Comparison of ENCODE assay signal across 14 cellular contexts in genomic region chr9:126001581-126002225, GRCh38.
A peak's percentile ranks its signal among the peaks of the same experiment; 100 is the strongest.
DNase-seq lines count a peak whose midpoint lies in the region; TF ChIP-seq lines count a peak whose summit lies in the region.
"Had no signal": no experiment of that assay in that cellular context is flagged by ENCODE, and none has a peak within 500 bp of the region (broad histone marks: within the 10 kb centered on the region; RNA-seq: fewer than 3 reads in every experiment).

No MANE protein-coding gene starts in this region.

- H2AFZ ChIP-seq in neural progenitor cell (replicated peaks), result no peak overlapping the region

- H3K27ac ChIP-seq in tibial artery (no peak overlapping the region), neural progenitor cell (no peak overlapping the region)
- H3K27ac ChIP-seq: BLaER1 treated with 17β-estradiol and CSF1 and Interleukin-3, amounts not matched to agents 10 nM and 100 nM; Peyer's patch had no signal

- no peaks in the 10 kb centered on the region for H3K36me3 ChIP-seq in tibial artery
- H3K36me3 ChIP-seq in neural progenitor cell, result no peaks in the 10 kb centered on the region
- H3K36me3 ChIP-seq: BLaER1 treated with 17β-estradiol and CSF1 and Interleukin-3, amounts not matched to agents 10 nM and 100 nM; Peyer's patch had no signal

- H3K9ac ChIP-seq in neural progenitor cell, result no peak overlapping the region
- H3K9ac ChIP-seq: BLaER1 treated with 17β-estradiol and CSF1 and Interleukin-3, amounts not matched to agents 10 nM and 100 nM had no signal

- no peaks in the 10 kb centered on the region for H3K4me1 ChIP-seq in tibial artery
- peaks cover 11% of the 10 kb centered on the region for H3K4me1 ChIP-seq in neural progenitor cell
- H3K4me1 ChIP-seq: BLaER1 treated with 17β-estradiol and CSF1 and Interleukin-3, amounts not matched to agents 10 nM and 100 nM; Peyer's patch had no signal

- H3K27me3 Mint-ChIP-seq in CD14-positive monocyte (ENCODE audit: low read depth in 3 of 3) (peaks cover 2 to 12% (median 10%) of the 10 kb centered on the region in 3 donors), chondrocyte (ENCODE audit: low read depth) (peaks cover 11% of the 10 kb centered on the region), neural progenitor cell (ENCODE audit: insufficient read depth, low read depth) (peaks cover 2% of the 10 kb centered on the region)

- H3F3A ChIP-seq in neural progenitor cell (ENCODE audit: low read depth), result no peaks in the 10 kb centered on the region

- H3K9me3 ChIP-seq in tibial artery (no peaks in the 10 kb centered on the region), neural progenitor cell (ENCODE audit: low read depth) (no peaks in the 10 kb centered on the region)
- H3K9me3 ChIP-seq: Peyer's patch had no signal

- no peaks in the 10 kb centered on the region for H4K20me1 ChIP-seq in neural progenitor cell (ENCODE audit: low read depth)
- H4K20me1 ChIP-seq: BLaER1 treated with 17β-estradiol and CSF1 and Interleukin-3, amounts not matched to agents 10 nM and 100 nM had no signal

- no peak overlapping the region for H3K4me3 ChIP-seq in tibial artery
- no peak overlapping the region for H3K4me3 ChIP-seq in neural progenitor cell
- H3K4me3 ChIP-seq: BLaER1 treated with 17β-estradiol and CSF1 and Interleukin-3, amounts not matched to agents 10 nM and 100 nM; Peyer's patch had no signal

- no peaks in the 10 kb centered on the region for H3K79me2 ChIP-seq in neural progenitor cell (ENCODE audit: low read depth)

- peaks cover 0 to 19% of the 10 kb centered on the region in 2 donors for H3K27me3 ChIP-seq in tibial artery
- H3K27me3 ChIP-seq in neural progenitor cell, result no peaks in the 10 kb centered on the region
- H3K27me3 ChIP-seq: BLaER1 treated with 17β-estradiol and CSF1 and Interleukin-3, amounts not matched to agents 10 nM and 100 nM; Peyer's patch had no signal

- DNase-seq in CD14-positive monocyte (ENCODE audit: low spot score) (peak; percentile 10), DMS153 (lab: John Stamatoyannopoulos, UW) (peak; percentile 81), chondrocyte (ENCODE audit: low spot score) (peak; percentile 70), posterior vena cava (ENCODE audit: low spot score) (peak; percentile 74), NCI-H146 (lab: John Stamatoyannopoulos, UW) (no peak), tibial artery (no peak), neural progenitor cell (ENCODE audit: low spot score) (no peak)
- DNase-seq: CD8-positive, alpha-beta memory T cell; DMS79 treated with DMSO at 0.1 percent for 48 hours; IMR-90; NCI-H748 treated with DMSO at 0.1 percent for 48 hours; NK-92 treated with Interleukin-12 subunit alpha and Interleukin-12 subunit beta, amount 100 ng/mL, for 24 hours had no signal

- H3K4me1 Mint-ChIP-seq in CD14-positive monocyte, result peaks cover 5% of the 10 kb centered on the region
- no peaks in the 10 kb centered on the region for H3K4me1 Mint-ChIP-seq in chondrocyte (ENCODE audit: low read depth)
- peaks cover 7% of the 10 kb centered on the region for H3K4me1 Mint-ChIP-seq in neural progenitor cell
- H3K4me1 Mint-ChIP-seq: CD8-positive, alpha-beta memory T cell had no signal

- no peak overlapping the region for H3K4me2 ChIP-seq in neural progenitor cell
- H3K4me2 ChIP-seq: BLaER1 treated with 17β-estradiol and CSF1 and Interleukin-3, amounts not matched to agents 10 nM and 100 nM had no signal

- TF ChIP-seq CTCF in CD14-positive monocyte (IDR thresholded peaks at IDR 0.05) (no peak), chondrocyte (IDR thresholded peaks at IDR 0.05) (no peak), tibial artery (IDR thresholded peaks at IDR 0.05) (no peak), neural progenitor cell (IDR thresholded peaks at IDR 0.05) (no peak)

- H3K4me3 Mint-ChIP-seq in CD14-positive monocyte (no peak overlapping the region), chondrocyte (ENCODE audit: unreplicated experiment) (no peak overlapping the region), neural progenitor cell (no peak overlapping the region)
- H3K4me3 Mint-ChIP-seq: CD8-positive, alpha-beta memory T cell had no signal

- peaks cover 0 to 5% (median 1%) of the 10 kb centered on the region in 7 donors for H3K9me3 Mint-ChIP-seq in CD14-positive monocyte
- H3K9me3 Mint-ChIP-seq in chondrocyte (ENCODE audit: low read depth), result no peaks in the 10 kb centered on the region
- peaks cover 4% of the 10 kb centered on the region for H3K9me3 Mint-ChIP-seq in neural progenitor cell
- H3K9me3 Mint-ChIP-seq: CD8-positive, alpha-beta memory T cell had no signal

- H3K27ac Mint-ChIP-seq in CD14-positive monocyte (peak overlapping the region in 1 of 7 donors; percentile 32), chondrocyte (ENCODE audit: unreplicated experiment) (no peak overlapping the region), neural progenitor cell (no peak overlapping the region)
- H3K27ac Mint-ChIP-seq: CD8-positive, alpha-beta memory T cell had no signal

- intact Hi-C loops in CD14-positive monocyte (cut with micrococcal nuclease) (no loop called here), posterior vena cava (cut with DNase I) (loop anchor here in 1 of 2 donors (10.0 kb wide), 1 partner anchor 213 kb away; no protein-coding TSS in a partner anchor), tibial artery (cut with DNase I; ENCODE audit: low total_unique reads) (no loop called here)

- H3K36me3 Mint-ChIP-seq in CD14-positive monocyte, result no peaks in the 10 kb centered on the region
- no peaks in the 10 kb centered on the region for H3K36me3 Mint-ChIP-seq in chondrocyte (ENCODE audit: low read depth)
- no peaks in the 10 kb centered on the region for H3K36me3 Mint-ChIP-seq in neural progenitor cell
- H3K36me3 Mint-ChIP-seq: CD8-positive, alpha-beta memory T cell had no signal

Comparison
In these comparisons a context has a peak if more than half of its experiments do, and no peak if none do; other contexts are left out.
1. DNase-seq: peak in CD14-positive monocyte (single experiment), DMS153 (single experiment), chondrocyte (single experiment) and posterior vena cava (single experiment); none in NCI-H146 (single experiment), tibial artery (0 of 2) and neural progenitor cell (single experiment).